ENCODE assay signal across 8 cellular contexts in genomic region chr20:10447028-10447427, GRCh38. TPM values are rescaled to one million over a fixed set of nuclear protein-coding genes. Genes with fewer than 3 reads are reported as not detected.
DNase-seq lines count a peak whose midpoint lies in the region; ATAC-seq and TF ChIP-seq lines count a peak whose summit lies in the region.

No MANE protein-coding gene starts in this region.

- DNase-seq in GDM1 (lab: John Stamatoyannopoulos, UW), result peak; percentile 58
- DNase-seq in HPDE6-E6E7 (ENCODE audit: extremely low spot score), result peak; percentile 76
- peak; percentile 88 to 93 for DNase-seq in SJCRH30
- DNase-seq in astrocyte of the spinal cord (ENCODE audit: low read depth, low spot score), result peak; percentile 79
- no peak for DNase-seq in right cardiac atrium
- DNase-seq in NCI-H128 (lab: John Stamatoyannopoulos, UW; ENCODE audit: unreplicated experiment), result no peak

- no peaks in the 10 kb centered on the region for H3K27me3 ChIP-seq in SJCRH30
- no peaks in the 10 kb centered on the region for H3K27me3 ChIP-seq in skeletal muscle satellite cell (ENCODE audit: control insufficient read depth, insufficient read depth, low read length)
- H3K27me3 ChIP-seq in right cardiac atrium (ENCODE audit: control insufficient read depth, insufficient read depth), result no peaks in the 10 kb centered on the region

- no peaks in the 10 kb centered on the region for H3K36me3 ChIP-seq in SJCRH30
- H3K36me3 ChIP-seq in skeletal muscle satellite cell (ENCODE audit: insufficient read depth, low read length), result no peaks in the 10 kb centered on the region

- peak overlapping the region; percentile 97 for H3K27ac ChIP-seq in SJCRH30
- H3K27ac ChIP-seq in right cardiac atrium (ENCODE audit: low read length), result no peak overlapping the region

- H3K9ac ChIP-seq in skeletal muscle satellite cell (ENCODE audit: low read depth, low read length), result peak overlapping the region; percentile 28

- in situ Hi-C loops in astrocyte of the spinal cord (cut with HindIII; ENCODE audit: low sequenced_read_pairs), result no loop called here

- H3K4me2 ChIP-seq in skeletal muscle satellite cell (ENCODE audit: low read length), result peak overlapping the region; percentile 64

- H3K9me3 ChIP-seq in SJCRH30 (replicated peaks) (no peaks in the 10 kb centered on the region), skeletal muscle satellite cell (replicated peaks; ENCODE audit: low read length) (no peaks in the 10 kb centered on the region), right cardiac atrium (ENCODE audit: control insufficient read depth, low read length) (no peaks in the 10 kb centered on the region)

- ATAC-seq in GM21526 (IDR thresholded peaks at IDR 0.05; ENCODE audit: low FRiP score, unreplicated experiment), result peak; percentile 98
- no peak for ATAC-seq in right cardiac atrium

- TF ChIP-seq CTCF in astrocyte of the spinal cord (IDR thresholded peaks at IDR 0.05; ENCODE audit: low read depth, low read length), result no peak

- H3K4me3 ChIP-seq in SJCRH30 (peak overlapping the region; percentile 23), astrocyte of the spinal cord (ENCODE audit: low read depth, low read length) (no peak overlapping the region), skeletal muscle satellite cell (ENCODE audit: low read length) (peak overlapping the region; percentile 31), right cardiac atrium (ENCODE audit: low read length) (no peak overlapping the region)

- H3K4me1 ChIP-seq in SJCRH30 (peaks cover 19% of the 10 kb centered on the region), skeletal muscle satellite cell (ENCODE audit: control insufficient read depth, insufficient read depth, low read length) (peaks cover 27% of the 10 kb centered on the region), right cardiac atrium (ENCODE audit: control insufficient read depth, insufficient read depth, low read length) (no peaks in the 10 kb centered on the region)

- intact Hi-C loops in right cardiac atrium (cut with DNase I), result no loop called here

- 47% methylated on average over 3 of the region's 3 CpGs for WGBS in right cardiac atrium

RNA-seq across cellular contexts. Expression of gene SLX4IP, which starts 11.9 kb away (rescaled TPM):
- 10.3 and 11.5 TPM in 2 replicates for total RNA-seq in SJCRH30 (2014; rRNA removed; shearing (Covaris generic))
- total RNA-seq in skeletal muscle satellite cell (2012; rRNA removed), result 3.5 TPM in 2 replicates
- 1 to 10 TPM; 2.4 to 3.2 (median 2.8) TPM for total RNA-seq in right cardiac atrium
- 1.3 TPM for polyA plus RNA-seq in right cardiac atrium

RNA-seq across cellular contexts. Expression of gene MKKS, which starts 13.0 kb away (rescaled TPM):
- total RNA-seq in SJCRH30 (2014; rRNA removed; shearing (Covaris generic)), result 15.1 and 16.3 TPM in 2 replicates
- total RNA-seq in skeletal muscle satellite cell (2012; rRNA removed), result 4.1 and 4.2 TPM in 2 replicates
- 10 to 100 TPM; 25.5 to 32.3 (median 29.0) TPM for total RNA-seq in right cardiac atrium
- 20.0 TPM for polyA plus RNA-seq in right cardiac atrium

Comparison
In these comparisons a context has a peak if more than half of its experiments do, and no peak if none do; other contexts are left out.
1. DNase-seq: peak in GDM1 (single experiment), HPDE6-E6E7 (single experiment), SJCRH30 (2 of 2) and astrocyte of the spinal cord (single experiment); none in right cardiac atrium (0 of 3) and NCI-H128 (single experiment).
2. H3K4me3 ChIP-seq: peak in SJCRH30 (single experiment) and skeletal muscle satellite cell (single experiment); none in astrocyte of the spinal cord (single experiment) and right cardiac atrium (single experiment).